Comparison of ENCODE assay signal across 1 cellular context in genomic region chr21:41947596-41948403, GRCh38.
TF ChIP-seq lines count a peak whose summit lies in the region.

No MANE protein-coding gene starts in this region.

TF ChIP-seq in GM12878, 131 proteins besides CTCF, POLR2A, EP300 and RAD21 (continued from another document):
- TF ChIP-seq SKIL (IDR thresholded peaks at IDR 0.05; ENCODE audit: low read depth, poor library complexity, severe bottlenecking) (no peak), YY1 (IDR thresholded peaks at IDR 0.05; ENCODE audit: low read depth, low read length) (no peak), MTA3 (IDR thresholded peaks at IDR 0.05; ENCODE audit: borderline replicate concordance, low read length) (no peak), FOXM1 (IDR thresholded peaks at IDR 0.05; ENCODE audit: low read depth, low read length) (no peak), ATF2 (IDR thresholded peaks at IDR 0.05; ENCODE audit: low read length) (no peak), NR2C2 (IDR thresholded peaks at IDR 0.05; ENCODE audit: borderline replicate concordance, control insufficient read depth, insufficient read length, low read depth) (no peak), POLR2AphosphoS5 (IDR thresholded peaks at IDR 0.05; ENCODE audit: low read length) (no peak), MEF2B (IDR thresholded peaks at IDR 0.05; ENCODE audit: partially characterized antibody, poor library complexity, severe bottlenecking) (no peak)
